ENCODE assay signal across 10 cellular contexts in genomic region chr1:101004061-101004460, GRCh38. TPM values are rescaled to one million over a fixed set of nuclear protein-coding genes. Genes with fewer than 3 reads are reported as not detected.
DNase-seq lines count a peak whose midpoint lies in the region; ATAC-seq, FAIRE-seq and TF ChIP-seq lines count a peak whose summit lies in the region.
"Had no signal": no experiment of that assay in that cellular context is flagged by ENCODE, and none has a peak within 500 bp of the region (broad histone marks: within the 10 kb centered on the region; RNA-seq: fewer than 3 reads in every experiment).

No MANE protein-coding gene starts in this region.

- FAIRE-seq in A549 (lab: Jason Lieb, UNC), result no peak

- TF ChIP-seq RAD21 in A549 (conservative IDR thresholded peaks at IDR 0.05 in 1 of 2, IDR thresholded peaks at IDR 0.05 in 1 of 2), result no peak

- CTCF ChIA-PET in A549 (lab: Yijun Ruan, JAX), result no interaction called here

- POLR2A ChIA-PET in A549 (lab: Yijun Ruan, JAX), result no interaction called here

- TF ChIP-seq CTCF in A549 (IDR thresholded peaks at IDR 0.05), result no peak
- TF ChIP-seq CTCF in fibroblast of villous mesenchyme (IDR thresholded peaks at IDR 0.05; ENCODE audit: insufficient read depth, low read depth, low read length), result no peak

- no peak for TF ChIP-seq POLR2A in A549 (IDR thresholded peaks at IDR 0.05; ENCODE audit: low read length)

- H3K4me1 ChIP-seq in A549, result peaks cover 46% of the 10 kb centered on the region

- H3K4me2 ChIP-seq in A549, result peak overlapping the region; percentile 64

- DNase-seq in A549 (ENCODE audit: low read depth in 1 of 2, low spot score in 1 of 2), result peak in 1 of 2 experiments; percentile 41
- DNase-seq in NCI-H345 treated with DMSO at 0.1 percent for 48 hours (lab: John Stamatoyannopoulos, UW; ENCODE audit: unreplicated experiment), result peak; percentile 67
- peak; percentile 56 for DNase-seq in fibroblast of villous mesenchyme (ENCODE audit: low read depth)
- DNase-seq in effector CD4-positive, alpha-beta T cell, result no peak
- DNase-seq in DMS 273 treated with DMSO at 0.1 percent for 48 hours (lab: John Stamatoyannopoulos, UW), result no peak
- DNase-seq in Kasumi-1 (lab: John Stamatoyannopoulos, UW), result no peak
- DNase-seq: activated naive CD8-positive, alpha-beta T cell treated with anti-CD3 and anti-CD28 coated beads, Interleukin-2, amount 50 U/mL, for 24 hours; NCI-H226 had no signal

- 5% methylated on average over 1 of the region's 1 CpG for WGBS in A549 (ENCODE audit: missing lambda C conversion rate)

- ATAC-seq in A549, result peak; percentile 71 to 76; a peak in 5 of 6 replicates
- peak; percentile 40 for ATAC-seq in GM19351 (IDR thresholded peaks at IDR 0.05; ENCODE audit: unreplicated experiment)
- ATAC-seq in GM21515 (IDR thresholded peaks at IDR 0.05; ENCODE audit: unreplicated experiment), result no peak
- ATAC-seq: activated naive CD8-positive, alpha-beta T cell treated with anti-CD3 and anti-CD28 coated beads, Interleukin-2, amount 50 U/mL, for 24 hours had no signal

- H3K9me3 ChIP-seq in A549, result no peaks in the 10 kb centered on the region

- TF ChIP-seq EP300 in A549 (IDR thresholded peaks at IDR 0.05), result no peak

- peak overlapping the region; percentile 59 to 61; a peak in 2 of 6 replicates for H3K27ac ChIP-seq in A549

- H3K4me3 ChIP-seq in A549, result peak overlapping the region; percentile 14; the same call in 1 of the 3 replicates
- H3K4me3 ChIP-seq in fibroblast of villous mesenchyme (ENCODE audit: low read depth, low read length), result no peak overlapping the region

TF ChIP-seq in A549, 52 proteins besides CTCF, POLR2A, EP300 and RAD21:
- no peak for TF ChIP-seq HOXA7 (CRISPR knock-in tag; IDR thresholded peaks at IDR 0.05)
- no peak for TF ChIP-seq HDAC2 (IDR thresholded peaks at IDR 0.05)
- TF ChIP-seq CEBPB (IDR thresholded peaks at IDR 0.05), result peak; percentile 69 to 86
- TF ChIP-seq, protein P1, sequence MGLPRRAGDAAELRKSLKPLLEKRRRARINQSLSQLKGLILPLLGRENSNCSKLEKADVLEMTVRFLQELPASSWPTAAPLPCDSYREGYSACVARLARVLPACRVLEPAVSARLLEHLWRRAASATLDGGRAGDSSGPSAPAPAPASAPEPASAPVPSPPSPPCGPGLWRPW (IDR thresholded peaks at IDR 0.05), result peak; percentile 67; the same call in 1 of the 2 replicates

RNA-seq across cellular contexts. Expression of gene DPH5, which starts 21.5 kb away (rescaled TPM):
- polyA plus RNA-seq in A549 (2011; rRNA removed), result 85.3 and 89.7 TPM in 2 replicates
- polyA plus RNA-seq in A549 (2012; cell fraction: cytosol; rRNA removed), result 28.2 and 30.0 TPM in 2 replicates
- 11.9 and 22.1 TPM in 2 replicates for polyA plus RNA-seq in A549 (2012; cell fraction: nucleus; rRNA removed)
- polyA plus RNA-seq in A549 (2017; fragmentation: RNase III; extraction: RNeasy Plus Mini Kit Qiagen cat#74134 plus additional on column Dnase treatment), result 38.7 to 41.7 TPM (median 40.4 TPM) in 3 replicates
- 14.8 and 16.4 TPM in 2 replicates for polyA minus RNA-seq in A549 (2011; rRNA and poly(A)+ RNA removed)
- total RNA-seq in fibroblast of villous mesenchyme, result 27.7 and 32.0 TPM in 2 replicates

Comparison
In these comparisons a context has a peak if more than half of its experiments do, and no peak if none do; other contexts are left out.
1. DNase-seq: peak in NCI-H345 treated with DMSO at 0.1 percent for 48 hours (single experiment) and fibroblast of villous mesenchyme (single experiment); none in effector CD4-positive, alpha-beta T cell (single experiment), DMS 273 treated with DMSO at 0.1 percent for 48 hours (single experiment) and Kasumi-1 (0 of 2).